ENCODE assay signal across 9 cellular contexts in genomic region chr1:16613185-16614147, GRCh38. TPM values are rescaled to one million over a fixed set of nuclear protein-coding genes. Genes with fewer than 3 reads are reported as not detected.
DNase-seq lines count a peak whose midpoint lies in the region; ATAC-seq, FAIRE-seq and TF ChIP-seq lines count a peak whose summit lies in the region.
"Had no signal": no experiment of that assay in that cellular context is flagged by ENCODE, and none has a peak within 500 bp of the region (broad histone marks: within the 10 kb centered on the region; RNA-seq: fewer than 3 reads in every experiment).

Gene NBPF1 (minus strand): TSS chr1:16613564.

- H3K27me3 ChIP-seq in BLaER1 treated with 17β-estradiol and CSF1 and Interleukin-3, amounts not matched to agents 10 nM and 100 nM: peaks cover 9 to 27% (median 18%) of the 10 kb centered on the region in 11 experiments; a peak in 14 of 22 replicates
- H3K27me3 ChIP-seq in dorsolateral prefrontal cortex (no peaks in the 10 kb centered on the region), HepG2 (ENCODE audit: control insufficient read depth in 1 of 2, insufficient read depth in 2 of 2, low read length in 2 of 2) (peaks cover 0 to 1% of the 10 kb centered on the region in 2 experiments; a peak in 1 of 5 replicates)

- in situ Hi-C loops in HepG2 (cut with HindIII; ENCODE audit: extremely low pct_ligation_motif_present, low pct_unique_long_range_greater_than_20kb): no loop called here

- intact Hi-C loops in dorsolateral prefrontal cortex (cut with DNase I): loop anchor here (2.0 to 5.0 kb wide), 2 partner anchors 31 to 279 kb away; no protein-coding TSS in a partner anchor
- intact Hi-C loops in HepG2 (cut with micrococcal nuclease; ENCODE audit: unreplicated experiment): no loop called here

- peaks cover 5 to 22% (median 13%) of the 10 kb centered on the region in 11 experiments for H3K36me3 ChIP-seq in BLaER1 treated with 17β-estradiol and CSF1 and Interleukin-3, amounts not matched to agents 10 nM and 100 nM
- peaks cover 4 to 13% of the 10 kb centered on the region in 2 experiments; a peak in 4 of 5 replicates for H3K36me3 ChIP-seq in HepG2 (replicated peaks in 1 of 2; ENCODE audit: control insufficient read depth in 1 of 2, insufficient read depth in 2 of 2, low read length in 2 of 2)

- TF ChIP-seq CTCF in dorsolateral prefrontal cortex (IDR thresholded peaks at IDR 0.05 in 54 of 56, conservative IDR thresholded peaks at IDR 0.05 in 2 of 56; ENCODE audit: low read depth in 1 of 56, partially characterized antibody in 56 of 56) (peak in 49 of 56 donors; percentile 3 to 75 (median 45)), HepG2 (CRISPR knock-in tag; IDR thresholded peaks at IDR 0.05) (peak; percentile 50)

- no peaks in the 10 kb centered on the region for H3K9me3 ChIP-seq in BLaER1 treated with 17β-estradiol and CSF1 and Interleukin-3, amounts not matched to agents 10 nM and 100 nM (replicated peaks in 1 of 11)
- H3K9me3 ChIP-seq in HepG2 (ENCODE audit: low read length): no peaks in the 10 kb centered on the region

- H3K4me2 ChIP-seq in BLaER1 treated with 17β-estradiol and CSF1 and Interleukin-3, amounts not matched to agents 10 nM and 100 nM: peak within 1 kb of the TSS; percentile 79 to 97 (median 89)
- H3K4me2 ChIP-seq in HepG2 (ENCODE audit: low read depth, low read length): peak within 1 kb of the TSS; percentile 90

- H3K27ac ChIP-seq in BLaER1 treated with 17β-estradiol and CSF1 and Interleukin-3, amounts not matched to agents 10 nM and 100 nM: peak within 1 kb of the TSS in 10 of 11 experiments; percentile 12 to 63 (median 46); a peak in 18 of 22 replicates
- H3K27ac ChIP-seq in dorsolateral prefrontal cortex (peak within 1 kb of the TSS; percentile 17 to 92 (median 82)), HepG2 (ENCODE audit: extremely low read length, insufficient read depth, low read length) (peak within 1 kb of the TSS; percentile 53)

- BruUV-seq in HepG2 (replicated peaks; lab: Mats Ljungman, UMichigan): TSS peak; percentile 52

- no peak for FAIRE-seq in HepG2 (lab: Jason Lieb, UNC)
- FAIRE-seq: TTC549 had no signal

- peak within 1 kb of the TSS; percentile 65 to 83 (median 77) for H3K9ac ChIP-seq in BLaER1 treated with 17β-estradiol and CSF1 and Interleukin-3, amounts not matched to agents 10 nM and 100 nM
- H3K9ac ChIP-seq in HepG2 (ENCODE audit: insufficient read depth, low read depth, low read length): peak within 1 kb of the TSS; percentile 75

- ATAC-seq in GM19397 (IDR thresholded peaks at IDR 0.05; ENCODE audit: unreplicated experiment): peak; percentile 86
- peak; percentile 79 for ATAC-seq in HG03521 (IDR thresholded peaks at IDR 0.05; ENCODE audit: unreplicated experiment)
- ATAC-seq in HepG2: peak; percentile 96

- DNase-seq in NCI-H526 treated with DMSO at 0.1 percent for 48 hours (lab: John Stamatoyannopoulos, UW): peak; percentile 99
- peak; percentile 85 to 88 for DNase-seq in activated CD4-positive, alpha-beta T cell treated with anti-CD3 and anti-CD28 coated beads, Interleukin-2, amount 50 U/mL, for 4 hours
- peak; percentile 93 to 100 (median 98) for DNase-seq in dorsolateral prefrontal cortex
- peak; percentile 97 for DNase-seq in HepG2 (ENCODE audit: low spot score)
- peak; percentile 93 for DNase-seq in stimulated activated CD4-positive, alpha-beta T cell treated with anti-CD3 and anti-CD28 coated beads, Interleukin-2, amount 100 ng/mL, for 4 hours (ENCODE audit: low read depth)

- peak; percentile 9 to 73; a peak in 2 of 4 replicates for TF ChIP-seq EP300 in HepG2 (IDR thresholded peaks at IDR 0.05; ENCODE audit: low read depth in 2 of 2, low read length in 2 of 2)
- peak; percentile 14; the same call in 1 of the 2 replicates for TF ChIP-seq EP300 in HepG2 (CRISPR knock-in tag; IDR thresholded peaks at IDR 0.05; ENCODE audit: borderline replicate concordance)

- H3K4me3 ChIP-seq in BLaER1 treated with 17β-estradiol and CSF1 and Interleukin-3, amounts not matched to agents 10 nM and 100 nM: peak within 1 kb of the TSS; percentile 61 to 79 (median 71)
- peak within 1 kb of the TSS; percentile 62 to 97 (median 74) for H3K4me3 ChIP-seq in dorsolateral prefrontal cortex
- H3K4me3 ChIP-seq in HepG2 (replicated peaks in 1 of 3; ENCODE audit: insufficient read depth in 1 of 3, low read depth in 2 of 3, low read length in 3 of 3): peak within 1 kb of the TSS; percentile 64 to 83 (median 69)

- WGBS in HepG2 (ENCODE audit: low lambda C conversion rate): 1% methylated on average over 80 of the region's 82 CpGs

- peaks cover 39% of the 10 kb centered on the region for H3K79me2 ChIP-seq in HepG2 (ENCODE audit: insufficient read depth, low read length)

- TF ChIP-seq RAD21 in HepG2 (CRISPR knock-in tag; IDR thresholded peaks at IDR 0.05): peak; percentile 65

- peak in 1 of 2 experiments; percentile 61; a peak in 1 of 4 replicates for TF ChIP-seq POLR2A in HepG2 (IDR thresholded peaks at IDR 0.05; ENCODE audit: insufficient read depth in 1 of 2, low read depth in 2 of 2, low read length in 2 of 2)

- CTCF ChIA-PET in HepG2 (lab: Yijun Ruan, JAX; ENCODE audit: low intra/inter-chr PET ratio, low total read pairs): no interaction called here

- POLR2A ChIA-PET in HepG2 (lab: Yijun Ruan, JAX): interaction anchor here (0.7 to 2.1 kb wide), 5 partner anchors 8 to 100 kb away, joined by 5 to 8 read pairs (median 6); partner anchors contain the start of gene RNU1-1

- peaks cover 18 to 25% (median 23%) of the 10 kb centered on the region in 10 experiments for H3K4me1 ChIP-seq in BLaER1 treated with 17β-estradiol and CSF1 and Interleukin-3, amounts not matched to agents 10 nM and 100 nM
- peaks cover 45% of the 10 kb centered on the region for H3K4me1 ChIP-seq in HepG2 (ENCODE audit: insufficient read depth, low read length)

- peaks cover 0 to 33% (median 18%) of the 10 kb centered on the region in 11 experiments; a peak in 12 of 22 replicates for H4K20me1 ChIP-seq in BLaER1 treated with 17β-estradiol and CSF1 and Interleukin-3, amounts not matched to agents 10 nM and 100 nM
- no peaks in the 10 kb centered on the region for H4K20me1 ChIP-seq in HepG2 (ENCODE audit: insufficient read depth, low read length)

- no peak within 1 kb of the TSS for H2AFZ ChIP-seq in HepG2 (ENCODE audit: low read length)

TF ChIP-seq in HepG2, 621 proteins besides CTCF, POLR2A, EP300 and RAD21 (continues in another document):
- no peak for TF ChIP-seq SCMH1 (CRISPR knock-in tag; IDR thresholded peaks at IDR 0.05; ENCODE audit: borderline replicate concordance)
- peak; percentile 98 for TF ChIP-seq ZNF513 (CRISPR knock-in tag; conservative IDR thresholded peaks at IDR 0.05)
- TF ChIP-seq GRHL1 (CRISPR knock-in tag; conservative IDR thresholded peaks at IDR 0.05): no peak
- no peak for TF ChIP-seq FOXA1 (IDR thresholded peaks at IDR 0.05)
- peak; percentile 72 for TF ChIP-seq FOXA1 (CRISPR knock-in tag; IDR thresholded peaks at IDR 0.05)
- TF ChIP-seq PCBP1 (IDR thresholded peaks at IDR 0.05; ENCODE audit: borderline replicate concordance, low read depth, low read length): peak; percentile 95; the same call in 1 of the 2 replicates

RNA-seq across cellular contexts. Expression of gene NBPF1, which starts in this region (rescaled TPM):
- total RNA-seq in dorsolateral prefrontal cortex (10 to 100 TPM; 17.9 to 89.3 (median 52.9) TPM), HepG2 (2016; rRNA removed; fragmentation: Illumina TruSeq; extraction: Trizol) (35.6 and 36.2 TPM in 2 replicates)
- total RNA-seq in HepG2 (2016; cell fraction: cytosol; rRNA removed; fragmentation: Illumina TruSeq; extraction: Trizol; ENCODE audit: low read depth): 2.8 and 3.7 TPM in 2 replicates
- 33.6 and 35.9 TPM in 2 replicates for total RNA-seq in HepG2 (2016; cell fraction: insoluble cytoplasmic fraction; rRNA removed; fragmentation: Illumina TruSeq; extraction: Trizol)
- total RNA-seq in HepG2 (2016; cell fraction: membrane; rRNA removed; fragmentation: Illumina TruSeq; extraction: Trizol): 12.7 and 15.7 TPM in 2 replicates
- 43.1 and 51.6 TPM in 2 replicates for total RNA-seq in HepG2 (2016; cell fraction: nucleus; rRNA removed; fragmentation: Illumina TruSeq; extraction: Trizol)
- 30.3 and 38.8 TPM in 2 replicates for polyA plus RNA-seq in HepG2 (2011; rRNA removed)
- 13.9 and 24.8 TPM in 2 replicates for polyA plus RNA-seq in HepG2 (2011; cell fraction: cytosol; rRNA removed)
- 44.1 and 66.8 TPM in 2 replicates for polyA plus RNA-seq in HepG2 (2011; cell fraction: nucleus; rRNA removed)
- polyA plus RNA-seq in HepG2 (2012): 24.2 and 34.4 TPM in 2 replicates
- 3.5 and 3.8 TPM in 2 replicates for polyA plus RNA-seq in HepG2 (2016; cell fraction: cytosol; fragmentation: Illumina TruSeq; extraction: Trizol; ENCODE audit: low read depth)
- 24.0 and 26.6 TPM in 2 replicates for polyA plus RNA-seq in HepG2 (2016; cell fraction: insoluble cytoplasmic fraction; fragmentation: Illumina TruSeq; extraction: Trizol; ENCODE audit: low read depth)
- 12.4 and 14.6 TPM in 2 replicates for polyA plus RNA-seq in HepG2 (2016; cell fraction: membrane; fragmentation: Illumina TruSeq; extraction: Trizol; ENCODE audit: low read depth)
- polyA plus RNA-seq in HepG2 (2016; cell fraction: nucleus; fragmentation: Illumina TruSeq; extraction: Trizol; ENCODE audit: insufficient read depth, low read depth): 54.4 and 54.5 TPM in 2 replicates
- polyA minus RNA-seq in HepG2 (2011; rRNA and poly(A)+ RNA removed; ENCODE audit: low replicate concordance): 29.8 and 35.9 TPM in 2 replicates
- 20.5 and 26.0 TPM in 2 replicates for polyA minus RNA-seq in HepG2 (2011; cell fraction: cytosol; rRNA and poly(A)+ RNA removed)
- 98.8 and 162 TPM in 2 replicates for polyA minus RNA-seq in HepG2 (2011; cell fraction: nucleus; rRNA and poly(A)+ RNA removed)

Comparison
In these comparisons a context has a peak if more than half of its experiments do, and no peak if none do; other contexts are left out.
1. Peak in every context shown above with its lines: DNase-seq, ATAC-seq, H3K4me3 ChIP-seq and H3K27ac ChIP-seq.